1 cellular context compared by ENCODE assay signal in the genomic region with DNA sequence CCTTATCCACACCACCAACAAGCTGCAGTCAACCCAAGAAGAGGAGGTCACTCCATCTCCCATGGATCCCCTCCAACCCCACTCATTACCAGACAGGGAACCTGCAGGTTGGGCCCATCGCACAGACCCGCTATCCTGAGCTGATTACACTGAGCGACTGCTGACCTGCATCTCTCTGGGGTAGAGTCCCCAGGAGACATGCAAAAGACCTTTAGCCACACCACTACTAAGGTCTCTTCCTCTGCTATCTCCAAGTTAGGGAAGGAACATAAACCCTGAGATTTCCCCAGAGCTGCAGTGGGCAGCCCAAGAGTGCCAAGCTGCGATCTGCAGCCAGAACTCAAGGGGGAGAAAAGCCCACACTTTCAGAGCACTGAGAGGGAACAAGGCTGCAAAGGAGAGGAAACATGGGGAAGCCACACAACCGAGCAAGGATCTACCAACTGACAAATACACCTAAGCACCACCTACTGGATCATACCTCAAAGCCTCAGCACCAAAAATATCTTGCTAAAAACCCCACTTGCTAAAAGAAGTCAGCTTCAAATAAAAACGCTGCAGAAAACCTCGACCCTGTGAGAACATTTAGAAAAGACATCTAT.
TF ChIP-seq lines count a peak whose summit lies in the region.

No MANE protein-coding gene starts in this region.

TF ChIP-seq in WTC11, 78 proteins besides CTCF, POLR2A, EP300 and RAD21 (continued from another document):
- TF ChIP-seq PRDM15 (CRISPR knock-in tag; IDR thresholded peaks at IDR 0.05) (no peak), SMAD3 (CRISPR knock-in tag; IDR thresholded peaks at IDR 0.05; ENCODE audit: borderline replicate concordance) (no peak), ZNF532 (CRISPR knock-in tag; IDR thresholded peaks at IDR 0.05; ENCODE audit: borderline replicate concordance) (no peak), ZNF512 (CRISPR knock-in tag; IDR thresholded peaks at IDR 0.05; ENCODE audit: borderline replicate concordance) (no peak), RORB (CRISPR knock-in tag; IDR thresholded peaks at IDR 0.05) (no peak), RELA (CRISPR knock-in tag; IDR thresholded peaks at IDR 0.05; ENCODE audit: borderline replicate concordance) (no peak), CREM (CRISPR knock-in tag; IDR thresholded peaks at IDR 0.05) (no peak)
